In the genomic region with DNA sequence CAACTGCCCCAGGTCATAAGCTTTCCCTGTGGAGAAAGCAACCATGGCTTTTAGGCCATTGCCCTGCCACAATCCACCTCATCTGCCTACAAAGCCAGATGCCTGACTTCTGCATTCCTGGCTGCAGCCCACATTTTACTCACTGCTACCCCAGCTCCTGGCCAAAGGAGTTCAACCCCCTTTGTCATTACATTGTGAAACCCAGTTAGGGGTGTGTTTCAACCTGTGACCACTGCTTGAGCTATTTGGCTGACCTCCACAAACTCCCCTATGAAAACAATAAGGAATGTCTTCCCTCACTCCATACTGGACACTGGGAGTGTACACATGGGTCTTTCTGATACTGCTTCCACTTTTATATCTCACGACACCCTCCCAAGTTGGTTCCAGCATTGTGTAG, we compare ENCODE assay signal across 29 cellular contexts.
"Had no signal": no experiment of that assay in that cellular context is flagged by ENCODE, and none has a peak within 500 bp of the region (broad histone marks: within the 10 kb centered on the region; RNA-seq: fewer than 3 reads in every experiment).

No MANE protein-coding gene starts in this region.

- H3K36me3 Mint-ChIP-seq: mesothelial cell of epicardium had no signal

- H3K4me1 Mint-ChIP-seq: endodermal cell, immature natural killer cell, mesothelial cell of epicardium, naive B cell had no signal

- H3K27me3 ChIP-seq: colonic mucosa, esophagus squamous epithelium, gastrocnemius medialis, heart right ventricle, left lung had no signal

- H3K9me3 Mint-ChIP-seq: effector memory CD8-positive, alpha-beta T cell had no signal

- H3K27me3 Mint-ChIP-seq: dendritic cell treated with granulocyte-macrophage colony-stimulating factor and Interleukin-4, amounts not matched to agents 40 ng/mL and 50 ng/mL, for 4 days; effector memory CD8-positive, alpha-beta T cell; naive B cell had no signal

- ATAC-seq: effector memory CD8-positive, alpha-beta T cell; esophagus mucosa; gastrocnemius medialis; heart right ventricle; left colon; left lung; left ventricle myocardium superior; lower lobe of right lung; mucosa of descending colon had no signal

- DNase-seq: colonic mucosa; cortex of kidney; effector CD8-positive, alpha-beta T cell; effector memory CD8-positive, alpha-beta T cell; endodermal cell; erythroblast; esophagus squamous epithelium; foreskin fibroblast; foreskin melanocyte; gastrocnemius medialis; glutamatergic neuron; head of caudate nucleus; heart right ventricle; hypothalamus; immature natural killer cell; islet precursor cell; kidney; kidney glomerular epithelial cell; left colon; left lung; left ventricle myocardium superior; lower lobe of right lung; mesenchymal stem cell; mucosa of descending colon; naive B cell had no signal

- H3K36me3 ChIP-seq: colonic mucosa, esophagus squamous epithelium, gastrocnemius medialis, heart right ventricle, left lung, lower lobe of right lung had no signal

- H3K27ac ChIP-seq: colonic mucosa, epithelial cell of prostate, esophagus squamous epithelium, gastrocnemius medialis, heart right ventricle, left lung, lower lobe of right lung had no signal

- H3K4me3 Mint-ChIP-seq: dendritic cell treated with granulocyte-macrophage colony-stimulating factor and Interleukin-4, amounts not matched to agents 40 ng/mL and 50 ng/mL, for 4 days; effector memory CD8-positive, alpha-beta T cell; endodermal cell; immature natural killer cell; mesothelial cell of epicardium; naive B cell had no signal

- H3K4me3 ChIP-seq: colonic mucosa, esophagus squamous epithelium, gastrocnemius medialis, heart right ventricle, left lung, lower lobe of right lung, mucosa of descending colon had no signal

- H3K27ac Mint-ChIP-seq: dendritic cell treated with granulocyte-macrophage colony-stimulating factor and Interleukin-4, amounts not matched to agents 40 ng/mL and 50 ng/mL, for 4 days; effector memory CD8-positive, alpha-beta T cell; endodermal cell; immature natural killer cell; mesothelial cell of epicardium; naive B cell had no signal

- H3K4me1 ChIP-seq: colonic mucosa, esophagus squamous epithelium, gastrocnemius medialis, heart right ventricle, left lung, lower lobe of right lung had no signal

- H3K9me3 ChIP-seq: colonic mucosa, gastrocnemius medialis, lower lobe of right lung had no signal
